Comparison of ENCODE assay signal across 8 cellular contexts in the genomic region with DNA sequence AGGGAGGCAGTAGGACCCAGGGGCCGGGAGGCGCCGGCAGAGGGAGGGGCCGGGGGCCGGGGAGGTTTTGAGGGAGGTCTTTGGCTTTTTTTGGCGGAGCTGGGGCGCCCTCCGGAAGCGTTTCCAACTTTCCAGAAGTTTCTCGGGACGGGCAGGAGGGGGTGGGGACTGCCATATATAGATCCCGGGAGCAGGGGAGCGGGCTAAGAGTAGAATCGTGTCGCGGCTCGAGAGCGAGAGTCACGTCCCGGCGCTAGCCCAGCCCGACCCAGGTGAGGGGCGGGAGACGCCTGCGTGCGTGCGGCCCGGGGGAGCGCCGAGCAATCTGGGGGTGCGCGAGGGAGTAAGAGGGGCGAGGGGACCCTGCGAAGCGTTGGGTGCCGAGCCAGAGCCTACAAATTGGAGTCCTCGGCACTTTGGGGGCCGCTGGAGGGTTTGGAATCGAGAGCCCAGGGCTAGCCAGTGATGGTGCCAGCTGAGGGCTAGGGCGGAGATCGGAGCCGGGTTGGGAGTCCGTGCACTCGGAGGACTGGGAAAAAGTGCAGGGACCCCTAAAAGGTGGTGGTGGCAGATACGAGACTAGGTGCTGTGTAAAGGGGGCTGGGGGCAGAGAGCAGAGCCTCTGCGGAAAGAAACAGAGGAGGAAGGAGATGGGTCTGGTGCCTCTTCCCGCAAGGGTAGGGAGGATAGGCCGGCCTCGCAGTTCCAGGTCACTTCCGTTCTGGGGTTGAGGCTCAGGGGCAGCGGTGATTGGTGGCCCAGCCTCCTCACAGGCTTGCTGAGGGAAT. TPM values are rescaled to one million over a fixed set of nuclear protein-coding genes. Genes with fewer than 3 reads are reported as not detected.
DNase-seq lines count a peak whose midpoint lies in the region; ATAC-seq, FAIRE-seq and TF ChIP-seq lines count a peak whose summit lies in the region.

A gene (plus strand): TSS at position 206 of the 788 bp plus-strand sequence. CDS start 4,097 bp downstream, outside the sequence.

- no peaks in the 10 kb centered on the region for H3K9me3 ChIP-seq in A549

- FAIRE-seq in A549 (lab: Jason Lieb, UNC) = no peak

- POLR2A ChIA-PET in A549 (lab: Yijun Ruan, JAX) = interaction anchor here (0.6 to 2.0 kb wide), 8 partner anchors 9 to 42 kb away, joined by 3 to 24 read pairs (median 6); no protein-coding TSS in a partner anchor
- POLR2A ChIA-PET in activated CD4-positive, alpha-beta T cell treated with anti-CD3 and anti-CD28 coated beads, Interleukin-2, amount 10 ng/mL, durations not matched to agents 7 days and 5 days (lab: Charles Lee) = interaction anchor here (0.9 kb wide), 1 partner anchor 20 kb away, joined by 3 read pairs; no protein-coding TSS in a partner anchor

- DNase-seq in A549 (ENCODE audit: low read depth in 1 of 2, low spot score in 1 of 2) (peak; percentile 89 to 97), NCI-H524 (lab: John Stamatoyannopoulos, UW) (peak; percentile 42 to 78), left lobe of liver (ENCODE audit: low spot score) (peak; percentile 85)
- peak; percentile 69 for DNase-seq in activated CD4-positive, alpha-beta T cell treated with anti-CD3 and anti-CD28 coated beads, Interleukin-2, amount 10 ng/mL, durations not matched to agents 7 days and 5 days
- peak; percentile 78 to 82 for DNase-seq in stimulated activated CD4-positive, alpha-beta T cell treated with anti-CD3 and anti-CD28 coated beads, Interleukin-2, amount 100 ng/mL, for 24 hours

- 3% methylated on average over 38 of the region's 51 CpGs for WGBS in A549 (ENCODE audit: missing lambda C conversion rate)

- CTCF ChIA-PET in A549 (lab: Yijun Ruan, JAX) = interaction anchor here (0.9 to 17.9 kb wide), 5 partner anchors 13 to 116 kb away, joined by 3 to 137 read pairs (median 7); no protein-coding TSS in a partner anchor
- CTCF ChIA-PET in activated CD4-positive, alpha-beta T cell treated with anti-CD3 and anti-CD28 coated beads, Interleukin-2, amount 10 ng/mL, durations not matched to agents 7 days and 5 days (lab: Charles Lee) = interaction anchor here (1.5 to 3.9 kb wide), 5 partner anchors 8 to 16 kb away, joined by 4 to 14 read pairs (median 7); no protein-coding TSS in a partner anchor

- H3K27me3 Mint-ChIP-seq in activated CD4-positive, alpha-beta T cell treated with anti-CD3 and anti-CD28 coated beads, Interleukin-2, amount 10 ng/mL, durations not matched to agents 7 days and 5 days = no peaks in the 10 kb centered on the region
- H3K27me3 Mint-ChIP-seq in dendritic cell treated with granulocyte-macrophage colony-stimulating factor and Interleukin-4, amounts not matched to agents 40 ng/mL and 50 ng/mL, for 4 days = peaks cover 17% of the 10 kb centered on the region

- peak within 1 kb of the TSS; percentile 96 for H3K27ac Mint-ChIP-seq in activated CD4-positive, alpha-beta T cell treated with anti-CD3 and anti-CD28 coated beads, Interleukin-2, amount 10 ng/mL, durations not matched to agents 7 days and 5 days
- peak within 1 kb of the TSS; percentile 91 for H3K27ac Mint-ChIP-seq in dendritic cell treated with granulocyte-macrophage colony-stimulating factor and Interleukin-4, amounts not matched to agents 40 ng/mL and 50 ng/mL, for 4 days

- TF ChIP-seq POLR2A in A549 (IDR thresholded peaks at IDR 0.05; ENCODE audit: low read length) = peak; percentile 91

- peaks cover 47% of the 10 kb centered on the region for H3K4me1 Mint-ChIP-seq in activated CD4-positive, alpha-beta T cell treated with anti-CD3 and anti-CD28 coated beads, Interleukin-2, amount 10 ng/mL, durations not matched to agents 7 days and 5 days
- peaks cover 29% of the 10 kb centered on the region for H3K4me1 Mint-ChIP-seq in dendritic cell treated with granulocyte-macrophage colony-stimulating factor and Interleukin-4, amounts not matched to agents 40 ng/mL and 50 ng/mL, for 4 days (ENCODE audit: low read depth)

- intact Hi-C loops in dendritic cell treated with granulocyte-macrophage colony-stimulating factor and Interleukin-4, amounts not matched to agents 40 ng/mL and 50 ng/mL, for 4 days (cut with micrococcal nuclease) = no loop called here

- TF ChIP-seq RAD21 in A549 (conservative IDR thresholded peaks at IDR 0.05 in 1 of 2, IDR thresholded peaks at IDR 0.05 in 1 of 2) = no peak

- peak within 1 kb of the TSS; percentile 94 for H3K4me3 Mint-ChIP-seq in activated CD4-positive, alpha-beta T cell treated with anti-CD3 and anti-CD28 coated beads, Interleukin-2, amount 10 ng/mL, durations not matched to agents 7 days and 5 days
- peak within 1 kb of the TSS; percentile 93 for H3K4me3 Mint-ChIP-seq in dendritic cell treated with granulocyte-macrophage colony-stimulating factor and Interleukin-4, amounts not matched to agents 40 ng/mL and 50 ng/mL, for 4 days

- H3K4me2 ChIP-seq in A549 = peak within 1 kb of the TSS; percentile 96

- peak within 1 kb of the TSS; percentile 97 for H3K27ac ChIP-seq in A549

- no peaks in the 10 kb centered on the region for H3K36me3 Mint-ChIP-seq in activated CD4-positive, alpha-beta T cell treated with anti-CD3 and anti-CD28 coated beads, Interleukin-2, amount 10 ng/mL, durations not matched to agents 7 days and 5 days (ENCODE audit: low read depth)
- peaks cover 15% of the 10 kb centered on the region for H3K36me3 Mint-ChIP-seq in dendritic cell treated with granulocyte-macrophage colony-stimulating factor and Interleukin-4, amounts not matched to agents 40 ng/mL and 50 ng/mL, for 4 days (ENCODE audit: low read depth)

- ATAC-seq in A549 (peak; percentile 89 to 95), GM18870 (IDR thresholded peaks at IDR 0.05; ENCODE audit: unreplicated experiment) (peak; percentile 76), HG03108 (IDR thresholded peaks at IDR 0.05; ENCODE audit: unreplicated experiment) (peak; percentile 71), left lobe of liver (peak; percentile 87)

- H3K4me1 ChIP-seq in A549 = peaks cover 62% of the 10 kb centered on the region

- no peaks in the 10 kb centered on the region for H3K9me3 Mint-ChIP-seq in activated CD4-positive, alpha-beta T cell treated with anti-CD3 and anti-CD28 coated beads, Interleukin-2, amount 10 ng/mL, durations not matched to agents 7 days and 5 days
- H3K9me3 Mint-ChIP-seq in dendritic cell treated with granulocyte-macrophage colony-stimulating factor and Interleukin-4, amounts not matched to agents 40 ng/mL and 50 ng/mL, for 4 days = no peaks in the 10 kb centered on the region

- no peak for TF ChIP-seq CTCF in A549 (IDR thresholded peaks at IDR 0.05)

- no peak for TF ChIP-seq EP300 in A549 (IDR thresholded peaks at IDR 0.05)

- peak within 1 kb of the TSS; percentile 90 for H3K4me3 ChIP-seq in A549

TF ChIP-seq in A549, 52 proteins besides CTCF, POLR2A, EP300 and RAD21:
- TF ChIP-seq, protein P1, sequence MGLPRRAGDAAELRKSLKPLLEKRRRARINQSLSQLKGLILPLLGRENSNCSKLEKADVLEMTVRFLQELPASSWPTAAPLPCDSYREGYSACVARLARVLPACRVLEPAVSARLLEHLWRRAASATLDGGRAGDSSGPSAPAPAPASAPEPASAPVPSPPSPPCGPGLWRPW (IDR thresholded peaks at IDR 0.05) = no peak
- TF ChIP-seq, protein P2, sequence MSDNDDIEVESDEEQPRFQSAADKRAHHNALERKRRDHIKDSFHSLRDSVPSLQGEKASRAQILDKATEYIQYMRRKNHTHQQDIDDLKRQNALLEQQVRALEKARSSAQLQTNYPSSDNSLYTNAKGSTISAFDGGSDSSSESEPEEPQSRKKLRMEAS (IDR thresholded peaks at IDR 0.05) = peak; percentile 42; the same call in 1 of the 2 replicates
- TF ChIP-seq JUN (IDR thresholded peaks at IDR 0.05) = peak; percentile 82 to 85
- no peak for TF ChIP-seq TP53 (CRISPR knock-in tag; IDR thresholded peaks at IDR 0.05)
- TF ChIP-seq, protein P3, sequence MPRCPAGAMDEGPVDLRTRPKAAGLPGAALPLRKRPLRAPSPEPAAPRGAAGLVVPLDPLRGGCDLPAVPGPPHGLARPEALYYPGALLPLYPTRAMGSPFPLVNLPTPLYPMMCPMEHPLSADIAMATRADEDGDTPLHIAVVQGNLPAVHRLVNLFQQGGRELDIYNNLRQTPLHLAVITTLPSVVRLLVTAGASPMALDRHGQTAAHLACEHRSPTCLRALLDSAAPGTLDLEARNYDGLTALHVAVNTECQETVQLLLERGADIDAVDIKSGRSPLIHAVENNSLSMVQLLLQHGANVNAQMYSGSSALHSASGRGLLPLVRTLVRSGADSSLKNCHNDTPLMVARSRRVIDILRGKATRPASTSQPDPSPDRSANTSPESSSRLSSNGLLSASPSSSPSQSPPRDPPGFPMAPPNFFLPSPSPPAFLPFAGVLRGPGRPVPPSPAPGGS (IDR thresholded peaks at IDR 0.05) = peak; percentile 89
TF ChIP-seq in A549: peak in this region for 3.

RNA-seq across cellular contexts. Expression of the gene that starts here (rescaled TPM):
- polyA plus RNA-seq in A549 (2011; rRNA removed) (70.7 and 79.3 TPM in 2 replicates), A549 (2017; fragmentation: RNase III; extraction: RNeasy Plus Mini Kit Qiagen cat#74134 plus additional on column Dnase treatment) (151 to 162 TPM (median 151 TPM) in 3 replicates)
- polyA plus RNA-seq in A549 (2012; cell fraction: cytosol; rRNA removed) = 113 and 144 TPM in 2 replicates
- 212 and 377 TPM in 2 replicates for polyA plus RNA-seq in A549 (2012; cell fraction: nucleus; rRNA removed)
- 48.4 and 51.1 TPM in 2 replicates for polyA minus RNA-seq in A549 (2011; rRNA and poly(A)+ RNA removed)
- 10 to 100 TPM; 11.3 to 11.9 TPM for total RNA-seq in activated CD4-positive, alpha-beta T cell treated with anti-CD3 and anti-CD28 coated beads, Interleukin-2, amount 10 ng/mL, durations not matched to agents 7 days and 5 days
- total RNA-seq in left lobe of liver = 21.6 TPM

Comparison
In these comparisons a context has a peak if more than half of its experiments do, and no peak if none do; other contexts are left out.
1. Peak in every context shown above with its lines: DNase-seq, ATAC-seq, H3K4me3 ChIP-seq and H3K27ac ChIP-seq.